ENCODE assay signal across 1 cellular context in the genomic region with DNA sequence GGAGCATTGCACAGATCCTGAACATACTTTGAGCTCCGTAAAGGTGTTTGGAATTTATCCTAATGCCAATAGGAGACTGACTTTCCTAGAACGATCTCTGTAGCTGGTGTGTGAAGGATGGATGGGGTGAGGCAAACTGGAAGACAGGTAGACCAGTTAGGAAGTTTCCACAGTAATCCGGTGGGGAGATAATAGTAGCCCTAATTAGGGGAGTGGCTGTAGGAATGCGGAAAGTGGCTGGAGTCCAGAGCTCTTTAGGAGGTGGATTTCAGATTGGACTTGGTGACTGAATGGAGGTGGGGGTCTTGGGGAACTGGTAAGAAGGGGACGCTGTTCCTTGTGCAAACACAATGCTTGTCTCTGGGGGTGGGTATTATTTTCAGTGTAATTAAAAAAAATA.
TF ChIP-seq lines count a peak whose summit lies in the region.

No MANE protein-coding gene starts in this region.

TF ChIP-seq in IMR-90, 13 proteins besides CTCF, POLR2A, EP300 and RAD21 (continued from another document):
- no peak for TF ChIP-seq MAZ (IDR thresholded peaks at IDR 0.05; ENCODE audit: borderline replicate concordance, low read depth, low read length)
- TF ChIP-seq, protein P1, sequence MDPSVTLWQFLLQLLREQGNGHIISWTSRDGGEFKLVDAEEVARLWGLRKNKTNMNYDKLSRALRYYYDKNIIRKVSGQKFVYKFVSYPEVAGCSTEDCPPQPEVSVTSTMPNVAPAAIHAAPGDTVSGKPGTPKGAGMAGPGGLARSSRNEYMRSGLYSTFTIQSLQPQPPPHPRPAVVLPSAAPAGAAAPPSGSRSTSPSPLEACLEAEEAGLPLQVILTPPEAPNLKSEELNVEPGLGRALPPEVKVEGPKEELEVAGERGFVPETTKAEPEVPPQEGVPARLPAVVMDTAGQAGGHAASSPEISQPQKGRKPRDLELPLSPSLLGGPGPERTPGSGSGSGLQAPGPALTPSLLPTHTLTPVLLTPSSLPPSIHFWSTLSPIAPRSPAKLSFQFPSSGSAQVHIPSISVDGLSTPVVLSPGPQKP (IDR thresholded peaks at IDR 0.05; ENCODE audit: borderline replicate concordance, low read depth, low read length), result no peak
- no peak for TF ChIP-seq BHLHE40 (IDR thresholded peaks at IDR 0.05; ENCODE audit: low read depth, low read length)
- no peak for TF ChIP-seq MAFK (IDR thresholded peaks at IDR 0.05; ENCODE audit: low read depth, low read length)
- no peak for TF ChIP-seq FOS (IDR thresholded peaks at IDR 0.05; ENCODE audit: low read depth, low read length)
